8 cellular contexts compared by ENCODE assay signal in genomic region chr1:154186177-154186576, GRCh38. TPM values are rescaled to one million over a fixed set of nuclear protein-coding genes. Genes with fewer than 3 reads are reported as not detected.
DNase-seq lines count a peak whose midpoint lies in the region; ATAC-seq and TF ChIP-seq lines count a peak whose summit lies in the region.

No MANE protein-coding gene starts in this region.

- no peak overlapping the region for H3K27ac Mint-ChIP-seq in activated CD4-positive, alpha-beta memory T cell treated with anti-CD3 and anti-CD28 coated beads, Interleukin-2, amount 10 ng/mL, durations not matched to agents 7 days and 5 days

- H3K4me1 ChIP-seq in HAP-1 = peaks cover 32% of the 10 kb centered on the region

- H3K27me3 Mint-ChIP-seq in activated CD4-positive, alpha-beta memory T cell treated with anti-CD3 and anti-CD28 coated beads, Interleukin-2, amount 10 ng/mL, durations not matched to agents 7 days and 5 days = peaks cover 6% of the 10 kb centered on the region

- peaks cover 17% of the 10 kb centered on the region for H3K4me1 Mint-ChIP-seq in activated CD4-positive, alpha-beta memory T cell treated with anti-CD3 and anti-CD28 coated beads, Interleukin-2, amount 10 ng/mL, durations not matched to agents 7 days and 5 days

- H3K4me3 ChIP-seq in AG10803 (ENCODE audit: low read length) (no peak overlapping the region), HAP-1 (no peak overlapping the region)

- POLR2A ChIA-PET in activated CD4-positive, alpha-beta memory T cell treated with anti-CD3 and anti-CD28 coated beads, Interleukin-2, amount 10 ng/mL, durations not matched to agents 7 days and 5 days (lab: Charles Lee) = no interaction called here

- peak; percentile 34 for DNase-seq in AG10803 (ENCODE audit: low read depth)
- DNase-seq in HAP-1 (ENCODE audit: low spot score in 2 of 2) = peak; percentile 69 to 85
- DNase-seq in NCI-H748 (lab: John Stamatoyannopoulos, UW; ENCODE audit: unreplicated experiment) = peak; percentile 68
- DNase-seq in activated CD4-positive, alpha-beta memory T cell treated with anti-CD3 and anti-CD28 coated beads, Interleukin-2, amount 10 ng/mL, durations not matched to agents 7 days and 5 days = peak; percentile 81
- peak; percentile 82 to 86 for DNase-seq in erythroblast (lab: John Stamatoyannopoulos, UW)
- DNase-seq in pulmonary artery endothelial cell (ENCODE audit: low read depth, low spot score) = peak; percentile 50

- H3K9me3 Mint-ChIP-seq in activated CD4-positive, alpha-beta memory T cell treated with anti-CD3 and anti-CD28 coated beads, Interleukin-2, amount 10 ng/mL, durations not matched to agents 7 days and 5 days = no peaks in the 10 kb centered on the region

- CTCF ChIA-PET in activated CD4-positive, alpha-beta memory T cell treated with anti-CD3 and anti-CD28 coated beads, Interleukin-2, amount 10 ng/mL, durations not matched to agents 7 days and 5 days (lab: Charles Lee) = interaction anchor here (1.3 kb wide), 1 partner anchor 9 kb away, joined by 4 read pairs; no protein-coding TSS in a partner anchor

- H3K9me3 ChIP-seq in HAP-1 = no peaks in the 10 kb centered on the region

- H3K36me3 ChIP-seq in HAP-1 (replicated peaks) = no peaks in the 10 kb centered on the region

- peaks cover 19% of the 10 kb centered on the region for H3K36me3 Mint-ChIP-seq in activated CD4-positive, alpha-beta memory T cell treated with anti-CD3 and anti-CD28 coated beads, Interleukin-2, amount 10 ng/mL, durations not matched to agents 7 days and 5 days (ENCODE audit: low read depth)

- in situ Hi-C loops in HAP-1 (cut with MboI; ENCODE audit: low sequenced_read_pairs) = loop anchor here (10.0 kb wide), 1 partner anchor 149 kb away; no protein-coding TSS in a partner anchor

- no peak for TF ChIP-seq POLR2A in erythroblast (IDR thresholded peaks at IDR 0.05; ENCODE audit: low read length)

- H3K4me3 Mint-ChIP-seq in activated CD4-positive, alpha-beta memory T cell treated with anti-CD3 and anti-CD28 coated beads, Interleukin-2, amount 10 ng/mL, durations not matched to agents 7 days and 5 days = no peak overlapping the region

- TF ChIP-seq CTCF in AG10803 (conservative IDR thresholded peaks at IDR 0.05; ENCODE audit: low read length) = peak; percentile 39

- no peaks in the 10 kb centered on the region for H3K27me3 ChIP-seq in HAP-1 (ENCODE audit: low read depth)

- no peak for ATAC-seq in GM19455 (IDR thresholded peaks at IDR 0.05; ENCODE audit: unreplicated experiment)
- no peak for ATAC-seq in HG03520 (IDR thresholded peaks at IDR 0.05; ENCODE audit: unreplicated experiment)

RNA-seq across cellular contexts. Expression of gene TPM3, which starts 5.7 kb away (rescaled TPM):
- 100 to 1,000 TPM; 792 to 805 TPM for total RNA-seq in activated CD4-positive, alpha-beta memory T cell treated with anti-CD3 and anti-CD28 coated beads, Interleukin-2, amount 10 ng/mL, durations not matched to agents 7 days and 5 days
- 575 and 1,000 TPM in 2 replicates for total RNA-seq in pulmonary artery endothelial cell

RNA-seq across cellular contexts. Expression of gene CFAP141, which starts 20.0 kb away (rescaled TPM):
- not detected for total RNA-seq in activated CD4-positive, alpha-beta memory T cell treated with anti-CD3 and anti-CD28 coated beads, Interleukin-2, amount 10 ng/mL, durations not matched to agents 7 days and 5 days
- total RNA-seq in pulmonary artery endothelial cell = not detected in 2 replicates

RNA-seq across cellular contexts. Expression of gene NUP210L, which starts 31.3 kb away (rescaled TPM):
- under 1 TPM; 0.05 to 0.08 TPM for total RNA-seq in activated CD4-positive, alpha-beta memory T cell treated with anti-CD3 and anti-CD28 coated beads, Interleukin-2, amount 10 ng/mL, durations not matched to agents 7 days and 5 days
- 0.07 and 0.11 TPM in 2 replicates for total RNA-seq in pulmonary artery endothelial cell

RNA-seq across cellular contexts. Expression of gene UBAP2L, which starts 34.6 kb away (rescaled TPM):
- 100 to 1,000 TPM; 155 to 157 TPM for total RNA-seq in activated CD4-positive, alpha-beta memory T cell treated with anti-CD3 and anti-CD28 coated beads, Interleukin-2, amount 10 ng/mL, durations not matched to agents 7 days and 5 days
- total RNA-seq in pulmonary artery endothelial cell = 62.6 and 73.6 TPM in 2 replicates

Comparison
In these comparisons a context has a peak if more than half of its experiments do, and no peak if none do; other contexts are left out.
1. DNase-seq: peak in every context shown above with its lines; median percentile 84 in erythroblast; 81 in activated CD4-positive, alpha-beta memory T cell treated with anti-CD3 and anti-CD28 coated beads, Interleukin-2, amount 10 ng/mL, durations not matched to agents 7 days and 5 days; 77 in HAP-1; 68 in NCI-H748; 50 in pulmonary artery endothelial cell; 34 in AG10803.